Comparison of ENCODE assay signal across 14 cellular contexts in the genomic region with DNA sequence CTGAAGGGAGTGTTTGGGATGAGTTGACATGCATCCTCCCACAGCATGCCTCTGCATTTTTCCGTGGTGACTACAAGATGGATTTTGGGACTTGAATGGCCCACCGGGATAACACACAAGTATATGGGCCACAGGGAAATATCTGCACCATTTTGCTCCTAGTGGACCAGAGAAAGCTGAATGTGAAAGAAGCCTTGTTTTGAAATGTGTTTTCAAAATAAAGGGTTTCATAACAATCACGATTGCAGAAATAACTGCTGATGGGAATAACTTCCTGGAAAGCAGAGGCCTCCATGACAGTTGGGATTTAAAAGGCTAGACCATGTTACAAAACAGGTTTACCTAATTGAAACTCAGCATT.
DNase-seq lines count a peak whose midpoint lies in the region; TF ChIP-seq lines count a peak whose summit lies in the region.
"Had no signal": no experiment of that assay in that cellular context is flagged by ENCODE, and none has a peak within 500 bp of the region (broad histone marks: within the 10 kb centered on the region; RNA-seq: fewer than 3 reads in every experiment).

No MANE protein-coding gene starts in this region.

- peaks cover 11% of the 10 kb centered on the region for H3K4me1 ChIP-seq in parathyroid adenoma
- H3K4me1 ChIP-seq in mammary epithelial cell (ENCODE audit: insufficient read depth, low read length), result peaks cover 10% of the 10 kb centered on the region
- H3K4me1 ChIP-seq: breast epithelium had no signal

- H3K27ac ChIP-seq in parathyroid adenoma (no peak overlapping the region), mammary epithelial cell (ENCODE audit: insufficient read depth, low read depth, low read length) (no peak overlapping the region)
- H3K27ac ChIP-seq: breast epithelium had no signal

- DNase-seq in GM03348 (ENCODE audit: low spot score), result peak; percentile 60
- DNase-seq in NCI-H226, result peak; percentile 66
- peak; percentile 47 for DNase-seq in fibroblast of the aortic adventitia (ENCODE audit: low read depth)
- DNase-seq in activated gamma-delta T cell (lab: John Stamatoyannopoulos, UW), result no peak
- no peak for DNase-seq in mammary epithelial cell
- no peak for DNase-seq in NOMO-1 treated with DMSO at 0.1 percent for 48 hours (lab: John Stamatoyannopoulos, UW; ENCODE audit: unreplicated experiment)
- no peak for DNase-seq in Ammon's horn (ENCODE audit: low spot score)
- DNase-seq: glutamatergic neuron; NCI-H1436 treated with DMSO at 0.1 percent for 48 hours; NCI-H446; SK-N-SH; stimulated activated CD4-positive, alpha-beta T cell treated with anti-CD3 and anti-CD28 coated beads, Interleukin-2, amount 100 ng/mL, for 48 hours had no signal

- H3K9me3 ChIP-seq in parathyroid adenoma (ENCODE audit: control insufficient read depth, low read length) (no peaks in the 10 kb centered on the region), mammary epithelial cell (replicated peaks; ENCODE audit: insufficient read depth, low read length) (no peaks in the 10 kb centered on the region)
- H3K9me3 ChIP-seq: breast epithelium, SK-N-SH had no signal

- dilution Hi-C loops in mammary epithelial cell (cut with HindIII; ENCODE audit: low sequenced_read_pairs), result loop anchor here (5.0 kb wide), 1 partner anchor 195 kb away; no protein-coding TSS in a partner anchor

- no peak for TF ChIP-seq CTCF in fibroblast of the aortic adventitia (IDR thresholded peaks at IDR 0.05; ENCODE audit: insufficient read depth, low read length)
- no peak for TF ChIP-seq CTCF in parathyroid adenoma (IDR thresholded peaks at IDR 0.05)
- TF ChIP-seq CTCF in mammary epithelial cell (conservative IDR thresholded peaks at IDR 0.05 in 1 of 2, IDR thresholded peaks at IDR 0.05 in 1 of 2; ENCODE audit: extremely low read depth in 1 of 2, insufficient read depth in 1 of 2, low read depth in 1 of 2, low read length in 2 of 2), result no peak

- H3K79me2 ChIP-seq in parathyroid adenoma (no peaks in the 10 kb centered on the region), mammary epithelial cell (ENCODE audit: insufficient read depth, low read length) (no peaks in the 10 kb centered on the region)

- no peak overlapping the region for H3K4me3 ChIP-seq in fibroblast of the aortic adventitia (ENCODE audit: low read depth, low read length)
- H3K4me3 ChIP-seq in parathyroid adenoma (ENCODE audit: low read depth, low read length), result no peak overlapping the region
- no peak overlapping the region for H3K4me3 ChIP-seq in mammary epithelial cell (replicated peaks in 1 of 3; ENCODE audit: insufficient read depth in 1 of 3, low read depth in 2 of 3, low read length in 3 of 3)
- H3K4me3 ChIP-seq: breast epithelium had no signal

- 62% methylated on average over 3 of the region's 3 CpGs for WGBS in mammary epithelial cell (ENCODE audit: low coverage, missing lambda C conversion rate)

- H3K4me2 ChIP-seq in parathyroid adenoma (ENCODE audit: low read length) (no peak overlapping the region), mammary epithelial cell (ENCODE audit: insufficient read depth, low read depth, low read length) (no peak overlapping the region)
- H3K4me2 ChIP-seq: SK-N-SH had no signal

- CTCF ChIA-PET in mammary epithelial cell (lab: Charles Lee; ENCODE audit: low non-redundant PET), result no interaction called here

- no TSS peak for BruUV-seq in mammary epithelial cell (replicated peaks; lab: Mats Ljungman, UMichigan)

- H3K9ac ChIP-seq in parathyroid adenoma (no peak overlapping the region), mammary epithelial cell (ENCODE audit: insufficient read depth, low read length) (no peak overlapping the region)
- H3K9ac ChIP-seq: SK-N-SH had no signal

- H2AFZ ChIP-seq in parathyroid adenoma (peak overlapping the region; percentile 68), mammary epithelial cell (ENCODE audit: low read depth, low read length) (no peak overlapping the region)

- H3K36me3 ChIP-seq in parathyroid adenoma (ENCODE audit: control insufficient read depth, insufficient read depth, low read length), result no peaks in the 10 kb centered on the region
- H3K36me3 ChIP-seq in mammary epithelial cell (ENCODE audit: insufficient read depth, low read length), result no peaks in the 10 kb centered on the region
- H3K36me3 ChIP-seq: breast epithelium had no signal

- H3K27me3 ChIP-seq in parathyroid adenoma (ENCODE audit: control insufficient read depth, insufficient read depth, low read length) (no peaks in the 10 kb centered on the region), mammary epithelial cell (ENCODE audit: insufficient read depth, low read length) (peaks cover 4% of the 10 kb centered on the region)
- H3K27me3 ChIP-seq: breast epithelium had no signal

- no peaks in the 10 kb centered on the region for H4K20me1 ChIP-seq in mammary epithelial cell (ENCODE audit: insufficient read depth, low read length)

- intact Hi-C loops in mammary epithelial cell (cut with micrococcal nuclease), result no loop called here

- in situ Hi-C loops in mammary epithelial cell (cut with MboI; ENCODE audit: low sequenced_read_pairs in 2 of 2), result loop anchor here in 1 of 2 donors (25.0 kb wide), 1 partner anchor 190 kb away; no protein-coding TSS in a partner anchor

Comparison
In these comparisons a context has a peak if more than half of its experiments do, and no peak if none do; other contexts are left out.
1. DNase-seq: peak in GM03348 (single experiment), NCI-H226 (single experiment) and fibroblast of the aortic adventitia (single experiment); none in activated gamma-delta T cell (single experiment), mammary epithelial cell (single experiment), NOMO-1 treated with DMSO at 0.1 percent for 48 hours (single experiment) and Ammon's horn (single experiment).